Comparison of ENCODE assay signal across 8 cellular contexts in the genomic region with DNA sequence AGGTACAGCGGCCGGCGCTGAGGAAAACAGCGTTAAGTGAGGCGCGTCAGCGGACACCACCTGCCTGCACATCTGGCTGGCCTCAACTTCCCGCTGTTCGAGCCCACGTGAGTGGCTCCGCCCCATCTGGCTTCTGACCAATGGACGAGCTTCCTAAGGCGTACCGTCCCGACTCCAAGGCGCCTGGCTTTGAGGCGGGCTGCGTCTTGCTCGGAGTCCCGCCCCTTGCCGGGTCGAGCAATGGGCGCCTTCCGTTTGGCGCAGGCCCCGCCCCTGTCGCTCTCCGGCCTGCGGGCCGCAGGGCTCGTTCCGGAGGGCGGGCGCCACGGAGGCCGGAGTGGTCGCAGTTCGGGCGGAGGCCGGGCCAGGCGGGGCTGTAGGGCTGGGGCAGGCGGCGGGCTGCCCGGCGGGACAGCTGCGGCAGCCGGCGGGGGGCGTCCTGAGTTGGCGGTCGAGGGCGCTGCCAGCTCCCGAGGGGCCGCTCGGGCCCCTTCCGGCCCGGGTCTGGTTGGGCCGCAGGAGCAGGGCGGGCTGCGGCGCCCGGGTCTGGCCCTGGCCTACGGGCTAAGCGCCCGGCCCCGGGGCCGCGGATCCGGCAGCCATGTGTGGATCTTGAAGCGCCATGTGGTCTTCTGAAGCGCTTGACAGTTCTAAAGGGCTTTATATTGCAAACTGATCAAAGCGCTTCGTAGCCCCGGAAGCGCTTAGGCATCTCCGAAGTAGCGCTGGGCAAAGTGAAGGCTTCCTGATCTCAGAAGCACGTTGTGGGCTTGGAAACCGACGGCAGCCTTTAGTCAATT. TPM values are rescaled to one million over a fixed set of nuclear protein-coding genes. Genes with fewer than 3 reads are reported as not detected.
DNase-seq lines count a peak whose midpoint lies in the region; ATAC-seq and TF ChIP-seq lines count a peak whose summit lies in the region.

A gene with protein sequence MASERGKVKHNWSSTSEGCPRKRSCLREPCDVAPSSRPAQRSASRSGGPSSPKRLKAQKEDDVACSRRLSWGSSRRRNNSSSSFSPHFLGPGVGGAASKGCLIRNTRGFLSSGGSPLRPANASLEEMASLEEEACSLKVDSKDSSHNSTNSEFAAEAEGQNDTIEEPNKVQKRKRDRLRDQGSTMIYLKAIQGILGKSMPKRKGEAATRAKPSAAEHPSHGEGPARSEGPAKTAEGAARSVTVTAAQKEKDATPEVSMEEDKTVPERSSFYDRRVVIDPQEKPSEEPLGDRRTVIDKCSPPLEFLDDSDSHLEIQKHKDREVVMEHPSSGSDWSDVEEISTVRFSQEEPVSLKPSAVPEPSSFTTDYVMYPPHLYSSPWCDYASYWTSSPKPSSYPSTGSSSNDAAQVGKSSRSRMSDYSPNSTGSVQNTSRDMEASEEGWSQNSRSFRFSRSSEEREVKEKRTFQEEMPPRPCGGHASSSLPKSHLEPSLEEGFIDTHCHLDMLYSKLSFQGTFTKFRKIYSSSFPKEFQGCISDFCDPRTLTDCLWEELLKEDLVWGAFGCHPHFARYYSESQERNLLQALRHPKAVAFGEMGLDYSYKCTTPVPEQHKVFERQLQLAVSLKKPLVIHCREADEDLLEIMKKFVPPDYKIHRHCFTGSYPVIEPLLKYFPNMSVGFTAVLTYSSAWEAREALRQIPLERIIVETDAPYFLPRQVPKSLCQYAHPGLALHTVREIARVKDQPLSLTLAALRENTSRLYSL (plus strand): TSS at position 276 of the 800 bp plus-strand sequence. CDS start 742 bp downstream, outside the sequence.

- H3K4me1 ChIP-seq in PC-9 (replicated peaks; ENCODE audit: insufficient read depth) (peaks cover 17% of the 10 kb centered on the region), mucosa of rectum (ENCODE audit: control insufficient read depth in 2 of 2, insufficient read depth in 2 of 2, low read length in 2 of 2) (peaks cover 18 to 26% of the 10 kb centered on the region in 2 donors)

- H3K9me3 ChIP-seq in PC-9 (ENCODE audit: insufficient read depth, low read depth) (peaks cover 22% of the 10 kb centered on the region), mucosa of rectum (ENCODE audit: control insufficient read depth in 2 of 2, low read length in 2 of 2) (no peaks in the 10 kb centered on the region)

- TF ChIP-seq CTCF in PC-9 (conservative IDR thresholded peaks at IDR 0.05) = no peak

- BruUV-seq in PC-9 (replicated peaks; lab: Mats Ljungman, UMichigan) = no TSS peak

- in situ Hi-C loops in KBM-7 (cut with MboI; ENCODE audit: low pct_unique_long_range_greater_than_20kb, low sequenced_read_pairs) = no loop called here

- CTCF ChIA-PET in PC-9 (lab: Charles Lee) = no interaction called here

- H4K20me1 ChIP-seq in PC-9 (ENCODE audit: insufficient read depth) = no peaks in the 10 kb centered on the region; the same call in 1 of the 2 replicates

- peak within 1 kb of the TSS; percentile 90 for H2AFZ ChIP-seq in PC-9

- DNase-seq in DMS53 treated with DMSO at 0.1 percent for 48 hours (lab: John Stamatoyannopoulos, UW; ENCODE audit: unreplicated experiment) (peak; percentile 64), KBM-7 (peak; percentile 97), PC-9 (peak; percentile 87 to 92), activated T-cell treated with anti-CD3 and anti-CD28 coated beads for 48 hours (ENCODE audit: low read depth) (peak; percentile 93), erythroblast (lab: John Stamatoyannopoulos, UW) (peak; percentile 96 to 97)
- DNase-seq in stimulated activated CD8-positive, alpha-beta memory T cell treated with anti-CD3 and anti-CD28 coated beads, Interleukin-4, amount 100 ng/mL, for 4 hours (ENCODE audit: low read depth in 2 of 2, low spot score in 1 of 2) = peak; percentile 76 to 91

- no peaks in the 10 kb centered on the region for H3K27me3 ChIP-seq in PC-9 (ENCODE audit: insufficient read depth, low read depth)
- H3K27me3 ChIP-seq in mucosa of rectum (ENCODE audit: control insufficient read depth in 2 of 2, insufficient read depth in 2 of 2, low read length in 2 of 2) = no peaks in the 10 kb centered on the region

- TF ChIP-seq POLR2A in erythroblast (IDR thresholded peaks at IDR 0.05; ENCODE audit: low read length) = peak; percentile 91

- H3K4me2 ChIP-seq in PC-9 = peak within 1 kb of the TSS; percentile 82

- intact Hi-C loops in PC-9 (cut with micrococcal nuclease; ENCODE audit: unreplicated experiment) = no loop called here

- POLR2A ChIA-PET in PC-9 (lab: Charles Lee; ENCODE audit: unreplicated experiment) = interaction anchor here (0.6 kb wide), 1 partner anchor 107 kb away, joined by 4 read pairs; a partner anchor contains a TSS

- H3K4me3 ChIP-seq in PC-9 (peak within 1 kb of the TSS; percentile 80), mucosa of rectum (ENCODE audit: low read length in 2 of 2) (peak within 1 kb of the TSS; percentile 77 to 90)

- no peak within 1 kb of the TSS for H3K27ac ChIP-seq in PC-9
- H3K27ac ChIP-seq in mucosa of rectum (ENCODE audit: low read depth in 2 of 2, low read length in 2 of 2) = peak within 1 kb of the TSS; percentile 75 to 82

- peak within 1 kb of the TSS; percentile 75 to 94 for H3K9ac ChIP-seq in mucosa of rectum (ENCODE audit: low read depth in 1 of 2, low read length in 2 of 2)

- H3K9me2 ChIP-seq in PC-9 (ENCODE audit: insufficient read depth) = no peaks in the 10 kb centered on the region

- H3K36me3 ChIP-seq in PC-9 (ENCODE audit: low read depth) (peaks cover 16% of the 10 kb centered on the region; the same call in 1 of the 2 replicates), mucosa of rectum (ENCODE audit: control insufficient read depth in 2 of 2, insufficient read depth in 2 of 2, low read length in 2 of 2) (peaks cover 3 to 11% of the 10 kb centered on the region in 2 donors)

- peaks cover 26% of the 10 kb centered on the region for H3K79me2 ChIP-seq in PC-9 (ENCODE audit: low read depth)

- peak; percentile 95 for ATAC-seq in GM21723 (IDR thresholded peaks at IDR 0.05; ENCODE audit: unreplicated experiment)

- H3F3A ChIP-seq in PC-9 (ENCODE audit: insufficient read depth, low read depth) = peaks cover 15% of the 10 kb centered on the region

RNA-seq across cellular contexts. Expression of the gene that starts here (rescaled TPM):
- 27.3 and 34.0 TPM in 2 replicates for total RNA-seq in PC-9 (2021)
